ENCODE assay signal across 17 cellular contexts in genomic region chr1:79741720-79742421, GRCh38.
DNase-seq lines count a peak whose midpoint lies in the region; ATAC-seq and TF ChIP-seq lines count a peak whose summit lies in the region.
"Had no signal": no experiment of that assay in that cellular context is flagged by ENCODE, and none has a peak within 500 bp of the region (broad histone marks: within the 10 kb centered on the region; RNA-seq: fewer than 3 reads in every experiment).

No MANE protein-coding gene starts in this region.

- no peaks in the 10 kb centered on the region for H3K27me3 Mint-ChIP-seq in HFFc6 (ENCODE audit: insufficient read depth)
- H3K27me3 Mint-ChIP-seq: activated T-cell treated with anti-CD3 and anti-CD28 coated beads, Interleukin-2, amount 50 U/mL, for 24 hours; naive thymus-derived CD4-positive, alpha-beta T cell had no signal

- DNase-seq in HFFc6 (no peak), AG20443 (ENCODE audit: low spot score) (no peak), Ammon's horn (ENCODE audit: low spot score) (no peak)
- DNase-seq in NK-92 treated with Interleukin-12 subunit alpha and Interleukin-12 subunit beta, amount 100 ng/mL, for 24 hours (lab: John Stamatoyannopoulos, UW) = no peak
- DNase-seq: activated T-cell treated with anti-CD3 and anti-CD28 coated beads, Interleukin-2, amount 50 U/mL, for 24 hours; CD8-positive, alpha-beta T cell; central memory CD4-positive, alpha-beta T cell; islet precursor cell; naive thymus-derived CD4-positive, alpha-beta T cell; NCI-H2081 treated with DMSO at 0.1 percent for 48 hours had no signal

- no peaks in the 10 kb centered on the region for H3K27me3 ChIP-seq in SU-DHL-6 (ENCODE audit: low read length)
- H3K27me3 ChIP-seq: esophagus muscularis mucosa had no signal

- peaks cover 13% of the 10 kb centered on the region; the same call in 1 of the 2 replicates for H3K9me3 ChIP-seq in SU-DHL-6 (ENCODE audit: insufficient read depth, low read length)

- H3K9me2 ChIP-seq in SU-DHL-6 (replicated peaks; ENCODE audit: insufficient read depth, low read length) = no peaks in the 10 kb centered on the region

- H3K27ac ChIP-seq in SU-DHL-6 (ENCODE audit: low read depth, low read length) = peak overlapping the region; percentile 79
- H3K27ac ChIP-seq: esophagus muscularis mucosa, skin epidermis had no signal

- H3K9me3 Mint-ChIP-seq in HFFc6 = no peaks in the 10 kb centered on the region

- peak; percentile 93 for ATAC-seq in GM18861 (IDR thresholded peaks at IDR 0.05; ENCODE audit: unreplicated experiment)
- peak; percentile 80 for ATAC-seq in GM21526 (IDR thresholded peaks at IDR 0.05; ENCODE audit: low FRiP score, unreplicated experiment)
- ATAC-seq in HG03064 (IDR thresholded peaks at IDR 0.05; ENCODE audit: low read depth, unreplicated experiment) = peak; percentile 90
- ATAC-seq: CD8-positive, alpha-beta T cell; HepG2; naive thymus-derived CD4-positive, alpha-beta T cell had no signal

- H3K79me2 ChIP-seq in SU-DHL-6 (ENCODE audit: insufficient read depth, low read length) = no peaks in the 10 kb centered on the region

- no peak overlapping the region for H3K4me3 Mint-ChIP-seq in HFFc6
- H3K4me3 Mint-ChIP-seq: activated T-cell treated with anti-CD3 and anti-CD28 coated beads, Interleukin-2, amount 50 U/mL, for 24 hours; CD8-positive, alpha-beta T cell; naive thymus-derived CD4-positive, alpha-beta T cell had no signal

- no peaks in the 10 kb centered on the region for H3F3A ChIP-seq in SU-DHL-6 (ENCODE audit: insufficient read depth)

- no peaks in the 10 kb centered on the region for H4K20me1 ChIP-seq in SU-DHL-6 (ENCODE audit: low read depth, low read length)

- no peaks in the 10 kb centered on the region for H3K36me3 Mint-ChIP-seq in HFFc6 (ENCODE audit: low read depth)
- H3K36me3 Mint-ChIP-seq: CD8-positive, alpha-beta T cell; naive thymus-derived CD4-positive, alpha-beta T cell had no signal

- no peak for TF ChIP-seq CTCF in SU-DHL-6 (IDR thresholded peaks at IDR 0.05; ENCODE audit: insufficient read depth, low read length, poor library complexity, severe bottlenecking)
- no peak for TF ChIP-seq CTCF in HFFc6 (IDR thresholded peaks at IDR 0.05)

- H2AFZ ChIP-seq in SU-DHL-6 (ENCODE audit: low read depth, low read length, severe bottlenecking) = peak overlapping the region; percentile 98

- H3K9ac ChIP-seq in SU-DHL-6 (ENCODE audit: low read length) = peak overlapping the region; percentile 25

- peak overlapping the region; percentile 50 for H3K4me2 ChIP-seq in SU-DHL-6 (ENCODE audit: low read depth, low read length, poor library complexity, severe bottlenecking)

- H3K4me1 Mint-ChIP-seq in HFFc6 (ENCODE audit: low read depth) = no peaks in the 10 kb centered on the region
- H3K4me1 Mint-ChIP-seq: naive thymus-derived CD4-positive, alpha-beta T cell had no signal

- peak overlapping the region; percentile 12 for H3K4me3 ChIP-seq in SU-DHL-6 (ENCODE audit: insufficient read depth, low read length, poor library complexity, severe bottlenecking)
- H3K4me3 ChIP-seq: esophagus muscularis mucosa, skin epidermis had no signal

- H3K27ac Mint-ChIP-seq in HFFc6 = no peak overlapping the region
- H3K27ac Mint-ChIP-seq: activated T-cell treated with anti-CD3 and anti-CD28 coated beads, Interleukin-2, amount 50 U/mL, for 24 hours; CD8-positive, alpha-beta T cell; naive thymus-derived CD4-positive, alpha-beta T cell had no signal

- peaks cover 18% of the 10 kb centered on the region; the same call in 1 of the 2 replicates for H3K36me3 ChIP-seq in SU-DHL-6 (ENCODE audit: low read length)
- H3K36me3 ChIP-seq: esophagus muscularis mucosa had no signal
